ENCODE assay signal across 8 cellular contexts in genomic region chr19:48963371-48964204, GRCh38. TPM values are rescaled to one million over a fixed set of nuclear protein-coding genes. Genes with fewer than 3 reads are reported as not detected.
DNase-seq lines count a peak whose midpoint lies in the region; ATAC-seq, FAIRE-seq and TF ChIP-seq lines count a peak whose summit lies in the region.

No MANE protein-coding gene starts in this region.

- TF ChIP-seq CTCF in VCaP (conservative IDR thresholded peaks at IDR 0.05) (no peak), bronchial epithelial cell (IDR thresholded peaks at IDR 0.05; ENCODE audit: insufficient read depth, low read length, severe bottlenecking) (no peak), smooth muscle cell (IDR thresholded peaks at IDR 0.05; ENCODE audit: borderline replicate concordance, insufficient read depth, poor library complexity, severe bottlenecking) (no peak)

- peak overlapping the region; percentile 95 for H3K9ac ChIP-seq in smooth muscle cell (ENCODE audit: low read depth)

- H4K20me1 ChIP-seq in smooth muscle cell (ENCODE audit: low read depth) = peaks cover 34% of the 10 kb centered on the region

- no peaks in the 10 kb centered on the region for H3K27me3 ChIP-seq in bronchial epithelial cell (ENCODE audit: control insufficient read depth, insufficient read depth, low read length)
- no peaks in the 10 kb centered on the region for H3K27me3 ChIP-seq in smooth muscle cell (ENCODE audit: low read depth)

- H3K79me2 ChIP-seq in smooth muscle cell (ENCODE audit: low read depth) = peaks cover 18% of the 10 kb centered on the region

- no peak for ATAC-seq in HG02678 (IDR thresholded peaks at IDR 0.05; ENCODE audit: unreplicated experiment)
- ATAC-seq in GM21528 (IDR thresholded peaks at IDR 0.05; ENCODE audit: low FRiP score, unreplicated experiment) = no peak

- H3K4me3 ChIP-seq in bronchial epithelial cell (ENCODE audit: low read depth, low read length) (peak overlapping the region; percentile 16), smooth muscle cell (peak overlapping the region; percentile 86)

- peak; percentile 84 for DNase-seq in HTR-8/SVneo (ENCODE audit: insufficient read length, low spot score)
- peak; percentile 56 for DNase-seq in bronchial epithelial cell (ENCODE audit: low read depth)
- peak; percentile 60 for DNase-seq in inferior parietal cortex (ENCODE audit: extremely low spot score)
- peak; percentile 67 for DNase-seq in smooth muscle cell (lab: John Stamatoyannopoulos, UW; ENCODE audit: unreplicated experiment)

- peaks cover 25% of the 10 kb centered on the region for H3K4me1 ChIP-seq in smooth muscle cell (ENCODE audit: low read depth)

- FAIRE-seq in G401.6 (lab: Jason Lieb, UNC) (peak; percentile 60), HTR-8/SVneo (lab: Jason Lieb, UNC) (peak; percentile 49), bronchial epithelial cell (lab: Jason Lieb, UNC) (no peak)

- H3K36me3 ChIP-seq in bronchial epithelial cell (ENCODE audit: control insufficient read depth, insufficient read depth, low read length) (peaks cover 3% of the 10 kb centered on the region), smooth muscle cell (ENCODE audit: low read depth) (no peaks in the 10 kb centered on the region)

- no peaks in the 10 kb centered on the region for H3K9me3 ChIP-seq in smooth muscle cell (replicated peaks; ENCODE audit: low read depth)

- peak overlapping the region; percentile 88 for H3K4me2 ChIP-seq in smooth muscle cell

- no peak overlapping the region for H2AFZ ChIP-seq in smooth muscle cell (ENCODE audit: low read depth)

- 5% methylated on average over 26 of the region's 28 CpGs for WGBS in smooth muscle cell (ENCODE audit: low lambda C conversion rate)

- peaks cover 31% of the 10 kb centered on the region for H3F3A ChIP-seq in smooth muscle cell (ENCODE audit: low read depth)

- peak overlapping the region; percentile 87 for H3K27ac ChIP-seq in VCaP
- H3K27ac ChIP-seq in smooth muscle cell (ENCODE audit: low read depth) = peak overlapping the region; percentile 100

RNA-seq across cellular contexts. Expression of gene FTL, which starts 1.5 kb away (rescaled TPM):
- total RNA-seq in bronchial epithelial cell (787 and 1,701 TPM in 2 replicates), smooth muscle cell (5,371 and 5,904 TPM in 2 replicates)
- 11,768 and 12,053 TPM in 2 replicates for polyA plus RNA-seq in smooth muscle cell

RNA-seq across cellular contexts. Expression of gene BAX, which starts 8.9 kb away (rescaled TPM):
- 64.8 and 68.2 TPM in 2 replicates for total RNA-seq in bronchial epithelial cell
- 42.8 and 124 TPM in 2 replicates for total RNA-seq in smooth muscle cell
- polyA plus RNA-seq in smooth muscle cell = 153 and 185 TPM in 2 replicates

RNA-seq across cellular contexts. Expression of gene GYS1, which starts 29.5 kb away (rescaled TPM):
- total RNA-seq in bronchial epithelial cell (25.5 and 28.9 TPM in 2 replicates), smooth muscle cell (40.8 and 58.1 TPM in 2 replicates)
- polyA plus RNA-seq in smooth muscle cell = 75.2 and 82.6 TPM in 2 replicates

RNA-seq across cellular contexts. Expression of gene DHDH, which starts 30.1 kb away (rescaled TPM):
- 9.2 and 10.8 TPM in 2 replicates for total RNA-seq in bronchial epithelial cell
- 0.27 TPM in 1 of 2 replicates, not detected in the other for total RNA-seq in smooth muscle cell
- 0.87 and 1.0 TPM in 2 replicates for polyA plus RNA-seq in smooth muscle cell

RNA-seq across cellular contexts. Expression of gene RUVBL2, which starts 30.1 kb away (rescaled TPM):
- total RNA-seq in bronchial epithelial cell = 154 and 267 TPM in 2 replicates
- total RNA-seq in smooth muscle cell = 74.3 and 89.4 TPM in 2 replicates
- polyA plus RNA-seq in smooth muscle cell = 117 and 123 TPM in 2 replicates
